In genomic region chr12:96780330-96780729, GRCh38 we compare ENCODE assay signal across 2 cellular contexts.
TF ChIP-seq lines count a peak whose summit lies in the region.

No MANE protein-coding gene starts in this region.

TF ChIP-seq in IMR-90, 13 proteins besides CTCF, POLR2A, EP300 and RAD21:
- TF ChIP-seq, protein P1, sequence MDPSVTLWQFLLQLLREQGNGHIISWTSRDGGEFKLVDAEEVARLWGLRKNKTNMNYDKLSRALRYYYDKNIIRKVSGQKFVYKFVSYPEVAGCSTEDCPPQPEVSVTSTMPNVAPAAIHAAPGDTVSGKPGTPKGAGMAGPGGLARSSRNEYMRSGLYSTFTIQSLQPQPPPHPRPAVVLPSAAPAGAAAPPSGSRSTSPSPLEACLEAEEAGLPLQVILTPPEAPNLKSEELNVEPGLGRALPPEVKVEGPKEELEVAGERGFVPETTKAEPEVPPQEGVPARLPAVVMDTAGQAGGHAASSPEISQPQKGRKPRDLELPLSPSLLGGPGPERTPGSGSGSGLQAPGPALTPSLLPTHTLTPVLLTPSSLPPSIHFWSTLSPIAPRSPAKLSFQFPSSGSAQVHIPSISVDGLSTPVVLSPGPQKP (IDR thresholded peaks at IDR 0.05; ENCODE audit: borderline replicate concordance, low read depth, low read length): no peak
- TF ChIP-seq CHD1 (IDR thresholded peaks at IDR 0.05; ENCODE audit: low read depth, low read length) (no peak), RFX5 (IDR thresholded peaks at IDR 0.05; ENCODE audit: low read depth, low read length) (no peak), MXI1 (IDR thresholded peaks at IDR 0.05; ENCODE audit: borderline replicate concordance, low read depth, low read length) (no peak), FOS (IDR thresholded peaks at IDR 0.05; ENCODE audit: low read depth, low read length) (no peak), MAFK (IDR thresholded peaks at IDR 0.05; ENCODE audit: low read depth, low read length) (peak; percentile 80)

TF ChIP-seq in H1, 55 proteins besides CTCF, POLR2A, EP300 and RAD21:
- TF ChIP-seq TAF1 (IDR thresholded peaks at IDR 0.05; ENCODE audit: low read depth, low read length): no peak
- peak; percentile 89 for TF ChIP-seq MAFK (IDR thresholded peaks at IDR 0.05; ENCODE audit: low read depth, low read length)
